ENCODE assay signal across 23 cellular contexts in the genomic region with DNA sequence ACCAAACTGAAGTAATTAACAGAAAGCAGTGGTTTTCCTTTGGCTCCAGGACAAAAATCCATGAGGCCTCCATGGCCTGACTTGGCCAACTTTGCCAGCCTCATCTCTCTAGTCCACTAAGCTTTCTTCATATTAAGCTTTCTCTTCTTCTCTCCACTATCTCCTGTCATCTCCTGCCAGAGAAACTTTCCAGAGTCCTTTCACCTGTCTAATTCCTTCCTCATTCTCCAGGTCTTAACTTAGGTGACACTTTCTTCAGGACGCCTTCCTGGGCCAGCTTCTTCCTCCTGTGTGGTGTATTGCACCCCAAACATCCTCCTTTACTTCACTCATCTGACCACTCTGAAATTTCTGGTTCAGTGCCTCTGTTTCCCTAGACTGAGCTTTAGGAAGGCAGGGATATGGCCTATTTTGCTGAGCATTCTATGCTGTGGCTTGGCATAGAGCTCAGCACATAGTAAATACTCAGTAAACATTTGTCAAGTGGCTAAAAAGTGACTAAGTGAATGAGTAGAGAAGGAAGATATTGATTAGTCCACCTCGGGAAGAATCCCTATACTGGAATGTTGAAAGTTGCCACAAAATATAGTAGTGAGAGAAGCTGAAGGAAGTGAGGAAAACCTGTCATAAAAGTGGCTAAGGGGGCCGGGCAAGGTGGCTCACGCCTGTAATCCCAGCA. TPM values are rescaled to one million over a fixed set of nuclear protein-coding genes. Genes with fewer than 3 reads are reported as not detected.
A peak's percentile ranks its signal among the peaks of the same experiment; 100 is the strongest.
DNase-seq lines count a peak whose midpoint lies in the region; ATAC-seq, FAIRE-seq and TF ChIP-seq lines count a peak whose summit lies in the region.
"Had no signal": no experiment of that assay in that cellular context is flagged by ENCODE, and none has a peak within 500 bp of the region (broad histone marks: within the 10 kb centered on the region; RNA-seq: fewer than 3 reads in every experiment).

No MANE protein-coding gene starts in this region.

- H2BK12ac ChIP-seq in H1 (ENCODE audit: low read depth, low read length) = no peak overlapping the region

- CTCF ChIA-PET in SK-N-SH (lab: Yijun Ruan, JAX) = interaction anchor here (1.0 kb wide), 1 partner anchor 91 kb away, joined by 3 read pairs; no protein-coding TSS in a partner anchor
- CTCF ChIA-PET in H1 (lab: Charles Lee; ENCODE audit: partially characterized antibody) = interaction anchor here (0.6 to 2.1 kb wide), 4 partner anchors 12 to 199 kb away, joined by 3 to 11 read pairs (median 6); no protein-coding TSS in a partner anchor

- H3K23me2 ChIP-seq in H1 (ENCODE audit: low read depth, low read length) = no peaks in the 10 kb centered on the region

- H3K18ac ChIP-seq in H1 (ENCODE audit: extremely low read depth, low read length) = no peak overlapping the region

- no peak for TF ChIP-seq RAD21 in SK-N-SH (IDR thresholded peaks at IDR 0.05; ENCODE audit: low read length)
- no peak for TF ChIP-seq RAD21 in H1 (IDR thresholded peaks at IDR 0.05 in 1 of 2, conservative IDR thresholded peaks at IDR 0.05 in 1 of 2; ENCODE audit: low read depth in 2 of 2, low read length in 2 of 2)

- no peak overlapping the region for H2BK20ac ChIP-seq in H1 (ENCODE audit: low read length)

- H2AK5ac ChIP-seq in H1 (ENCODE audit: low read depth, low read length) = no peak overlapping the region

- no peaks in the 10 kb centered on the region for H3K79me1 ChIP-seq in H1 (ENCODE audit: low read depth, low read length)

- H2AFZ ChIP-seq in SK-N-SH (ENCODE audit: low read depth) = no peak overlapping the region
- H2AFZ ChIP-seq in H1 (ENCODE audit: low read length) = no peak overlapping the region
- H2AFZ ChIP-seq: GM23338 had no signal

- no peak overlapping the region for H3K4ac ChIP-seq in H1 (replicated peaks; ENCODE audit: insufficient read length, low read depth, low read length)

- H4K8ac ChIP-seq in H1 (ENCODE audit: extremely low read depth, insufficient read depth, low read length) = no peak overlapping the region

- no peak overlapping the region for H2BK120ac ChIP-seq in H1 (replicated peaks; ENCODE audit: low read depth, low read length)

- H3K4me2 ChIP-seq in SK-N-SH = no peak overlapping the region
- no peak overlapping the region for H3K4me2 ChIP-seq in H1 (ENCODE audit: insufficient read depth in 1 of 2, low read depth in 2 of 2, low read length in 2 of 2)
- H3K4me2 ChIP-seq: BLaER1 treated with 17β-estradiol and CSF1 and Interleukin-3, amounts not matched to agents 10 nM and 100 nM; GM23338 had no signal

- TF ChIP-seq CTCF in SK-N-SH (IDR thresholded peaks at IDR 0.05) (no peak), AG10803 (conservative IDR thresholded peaks at IDR 0.05; ENCODE audit: low read length) (no peak), H1 (IDR thresholded peaks at IDR 0.05; ENCODE audit: control extremely low read depth in 1 of 3, insufficient read depth in 1 of 3, low read depth in 1 of 3, low read length in 3 of 3) (no peak)

- H2BK15ac ChIP-seq in H1 (ENCODE audit: low read length) = peak overlapping the region; percentile 72; the same call in 1 of the 2 replicates

- H3K27me3 ChIP-seq in SK-N-SH (ENCODE audit: insufficient read depth) (no peaks in the 10 kb centered on the region), H1 (replicated peaks in 1 of 4; ENCODE audit: control insufficient read depth in 3 of 4, extremely low read depth in 1 of 4, insufficient read depth in 3 of 4, low read length in 3 of 4) (no peaks in the 10 kb centered on the region), small intestine (ENCODE audit: control insufficient read depth in 2 of 2, insufficient read depth in 2 of 2, low read length in 2 of 2) (no peaks in the 10 kb centered on the region)
- H3K27me3 ChIP-seq: BE2C; BLaER1 treated with 17β-estradiol and CSF1 and Interleukin-3, amounts not matched to agents 10 nM and 100 nM had no signal

- H3K14ac ChIP-seq in H1 (ENCODE audit: insufficient read length) = no peak overlapping the region

- H3K4me3 ChIP-seq in SK-N-SH (ENCODE audit: low read depth in 2 of 2, low read length in 1 of 2) (no peak overlapping the region), AG10803 (ENCODE audit: low read length) (no peak overlapping the region), H1 (ENCODE audit: extremely low read depth in 1 of 4, insufficient read depth in 2 of 4, low read depth in 3 of 4, low read length in 4 of 4) (no peak overlapping the region), small intestine (ENCODE audit: low read depth in 1 of 2, low read length in 2 of 2) (no peak overlapping the region)
- H3K4me3 ChIP-seq: BLaER1 treated with 17β-estradiol and CSF1 and Interleukin-3, amounts not matched to agents 10 nM and 100 nM; GM12878; GM23338; HAP-1 had no signal

- H3K27ac ChIP-seq in SK-N-SH (ENCODE audit: low read depth in 2 of 2, low read length in 1 of 2) (no peak overlapping the region), H1 (ENCODE audit: low read depth, low read length) (no peak overlapping the region), small intestine (ENCODE audit: low read depth in 1 of 2, low read length in 1 of 2) (no peak overlapping the region)
- H3K27ac ChIP-seq: 22Rv1; BLaER1 treated with 17β-estradiol and CSF1 and Interleukin-3, amounts not matched to agents 10 nM and 100 nM had no signal

- no peaks in the 10 kb centered on the region for H3K79me2 ChIP-seq in SK-N-SH (ENCODE audit: insufficient read depth)
- no peaks in the 10 kb centered on the region for H3K79me2 ChIP-seq in H1 (ENCODE audit: control insufficient read depth in 1 of 2, insufficient read depth in 2 of 2, low read length in 2 of 2)

- no peak overlapping the region for H3K23ac ChIP-seq in H1 (ENCODE audit: insufficient read length)

- no peak overlapping the region for H2BK5ac ChIP-seq in H1 (ENCODE audit: low read depth, low read length)

- H4K5ac ChIP-seq in H1 (ENCODE audit: insufficient read length, low read depth, low read length) = no peak overlapping the region

- ATAC-seq in SK-N-SH treated with all-trans-retinoic acid at 6 μM for 48 hours = no peak
- ATAC-seq: GM12878, GM23338 had no signal

- H4K91ac ChIP-seq in H1 (replicated peaks; ENCODE audit: insufficient read length, low read length) = peak overlapping the region; percentile 44

- TF ChIP-seq POLR2A in H1 (IDR thresholded peaks at IDR 0.05; ENCODE audit: control extremely low read depth in 1 of 2, low read depth in 2 of 2, low read length in 2 of 2) = no peak

- H3K36me3 ChIP-seq in SK-N-SH (replicated peaks in 1 of 2; ENCODE audit: control insufficient read depth in 1 of 2, insufficient read depth in 2 of 2, low read length in 1 of 2) = no peaks in the 10 kb centered on the region
- H3K36me3 ChIP-seq in H1 (ENCODE audit: control insufficient read depth in 2 of 4, insufficient read depth in 4 of 4, low read length in 3 of 4) = no peaks in the 10 kb centered on the region
- no peaks in the 10 kb centered on the region for H3K36me3 ChIP-seq in small intestine (ENCODE audit: control insufficient read depth in 2 of 2, insufficient read depth in 2 of 2, low read length in 2 of 2)
- H3K36me3 ChIP-seq: BE2C; BLaER1 treated with 17β-estradiol and CSF1 and Interleukin-3, amounts not matched to agents 10 nM and 100 nM; HAP-1 had no signal

- H3K9ac ChIP-seq in SK-N-SH (no peak overlapping the region), H1 (replicated peaks in 1 of 4; ENCODE audit: extremely low read depth in 1 of 4, low read depth in 3 of 4, low read length in 3 of 4) (no peak overlapping the region)
- H3K9ac ChIP-seq: BLaER1 treated with 17β-estradiol and CSF1 and Interleukin-3, amounts not matched to agents 10 nM and 100 nM had no signal

- H3K9me3 ChIP-seq in SK-N-SH (no peaks in the 10 kb centered on the region), H1 (ENCODE audit: insufficient read depth in 2 of 2, low read depth in 1 of 2, low read length in 1 of 2) (peaks cover 0 to 4% of the 10 kb centered on the region in 2 experiments; a peak in 1 of 4 replicates), small intestine (ENCODE audit: control insufficient read depth, low read depth) (no peaks in the 10 kb centered on the region)
- H3K9me3 ChIP-seq: BE2C, HAP-1 had no signal

- no peak for DNase-seq in SK-N-SH
- DNase-seq in AG10803 (ENCODE audit: low read depth) = peak; percentile 37
- DNase-seq in H1 (ENCODE audit: low read depth in 1 of 2, low spot score in 2 of 2) = no peak
- DNase-seq in small intestine = peak; percentile 12
- no peak for DNase-seq in NCI-H526 treated with DMSO at 0.1 percent for 48 hours (lab: John Stamatoyannopoulos, UW)
- no peak for DNase-seq in activated T-cell treated with anti-CD3 and anti-CD28 coated beads for 4 hours
- DNase-seq: AML-193; BE2C; CD4-positive, alpha-beta T cell; CD8-positive, alpha-beta memory T cell; DMS 273 treated with DMSO at 0.1 percent for 48 hours; DMS79; EL; GDM1 had no signal

- TF ChIP-seq EP300 in SK-N-SH (IDR thresholded peaks at IDR 0.05; ENCODE audit: borderline replicate concordance in 1 of 2, low read depth in 1 of 2, low read length in 1 of 2) (no peak), H1 (IDR thresholded peaks at IDR 0.05; ENCODE audit: borderline replicate concordance in 1 of 2, low read depth in 2 of 2, low read length in 2 of 2) (no peak)

- 63% methylated on average over 4 of the region's 4 CpGs for WGBS in SK-N-SH (ENCODE audit: low lambda C conversion rate)
- 93% methylated on average over 4 of the region's 4 CpGs; no CpG with 5 or more reads in 1 of the 2 experiments for WGBS in H1 (ENCODE audit: extremely low coverage in 1 of 2, insufficient coverage in 1 of 2, insufficient read length in 1 of 2, insufficient replicate concordance in 2 of 2, low coverage in 1 of 2, low lambda C conversion rate in 2 of 2, missing lambda C conversion rate in 1 of 2), 2 experiments
- 81% methylated on average over 4 of the region's 4 CpGs for WGBS in small intestine, 3 donors

- H3K56ac ChIP-seq in H1 (replicated peaks; ENCODE audit: insufficient read length, low read depth, low read length) = no peak overlapping the region

- FAIRE-seq in H1 (lab: Jason Lieb, UNC) = no peak
- FAIRE-seq in small intestine (lab: Jason Lieb, UNC) = no peak
- FAIRE-seq: A204.1, D721Med, GM12878, H54 had no signal

- H3F3A ChIP-seq in SK-N-SH (replicated peaks; ENCODE audit: insufficient read depth) = no peaks in the 10 kb centered on the region

- POLR2A ChIA-PET in SK-N-SH (lab: Yijun Ruan, JAX) = no interaction called here
- POLR2A ChIA-PET in H1 (lab: Charles Lee; ENCODE audit: partially characterized antibody) = interaction anchor here (0.7 kb wide), 1 partner anchor 11 kb away, joined by 4 read pairs; no protein-coding TSS in a partner anchor

- H3K4me1 ChIP-seq in SK-N-SH (ENCODE audit: control insufficient read depth in 1 of 2, insufficient read depth in 2 of 2, low read depth in 1 of 2, low read length in 1 of 2) = no peaks in the 10 kb centered on the region
- H3K4me1 ChIP-seq in H1 (replicated peaks in 1 of 4; ENCODE audit: control insufficient read depth in 3 of 4, insufficient read depth in 4 of 4, low read length in 3 of 4) = no peaks in the 10 kb centered on the region
- no peaks in the 10 kb centered on the region for H3K4me1 ChIP-seq in small intestine (ENCODE audit: control insufficient read depth in 2 of 2, insufficient read depth in 1 of 2, low read depth in 1 of 2, low read length in 1 of 2)
- H3K4me1 ChIP-seq: BE2C; BLaER1 treated with 17β-estradiol and CSF1 and Interleukin-3, amounts not matched to agents 10 nM and 100 nM; HAP-1 had no signal

- no peaks in the 10 kb centered on the region for H3K9me2 ChIP-seq in SK-N-SH

- H4K20me1 ChIP-seq in SK-N-SH (ENCODE audit: insufficient read depth) = no peaks in the 10 kb centered on the region
- H4K20me1 ChIP-seq in H1 (replicated peaks in 1 of 2; ENCODE audit: control insufficient read depth in 1 of 2, insufficient read depth in 2 of 2, low read length in 2 of 2) = no peaks in the 10 kb centered on the region
- H4K20me1 ChIP-seq: BLaER1 treated with 17β-estradiol and CSF1 and Interleukin-3, amounts not matched to agents 10 nM and 100 nM had no signal

RNA-seq across cellular contexts. Expression of gene IGF2BP2, which starts 34.6 kb away (rescaled TPM):
- polyA plus RNA-seq in SK-N-SH (2012; rRNA removed) (5.4 and 5.9 TPM in 2 replicates), H1 (2011; rRNA removed) (7.4 and 13.5 TPM in 2 replicates), small intestine (10 to 100 TPM; 12.1 to 30.2 (median 15.7) TPM)
- polyA plus RNA-seq in SK-N-SH (2012; cell fraction: cytosol; rRNA removed) = 11.2 and 11.8 TPM in 2 replicates
- 25.0 and 29.3 TPM in 2 replicates for polyA plus RNA-seq in SK-N-SH (2012; cell fraction: nucleus; rRNA removed)
- total RNA-seq in H1 (2021; fragmentation: NEBNext Ultra II Directional; extraction: Animal tissue kit (Norgen Biotek cat#: 25700)) = 114 and 121 TPM in 2 replicates
- polyA plus RNA-seq in H1 (2011; cell fraction: cytosol; rRNA removed) = 9.6 TPM
- 37.7 TPM for polyA plus RNA-seq in H1 (2011; cell fraction: nucleus; rRNA removed)
- polyA plus RNA-seq in H1 (2012, experiment 1 of 2) = 78.1 to 106 TPM (median 85.3 TPM) in 4 replicates
- polyA plus RNA-seq in H1 (2012, experiment 2 of 2) = 10.3 TPM
- 129 TPM for polyA plus RNA-seq in H1 (2013, experiment 1 of 2)
- 120 TPM for polyA plus RNA-seq in H1 (2013, experiment 2 of 2)
- polyA minus RNA-seq in H1 (2011; rRNA and poly(A)+ RNA removed) = 18.3 and 22.2 TPM in 2 replicates
- 24.1 TPM for polyA minus RNA-seq in H1 (2011; cell fraction: cytosol; rRNA and poly(A)+ RNA removed)
- 42.0 TPM for polyA minus RNA-seq in H1 (2011; cell fraction: nucleus; rRNA and poly(A)+ RNA removed)
- polyA plus RNA-seq: CD8-positive, alpha-beta memory T cell had no signal

Comparison
In these comparisons a context has a peak if more than half of its experiments do, and no peak if none do; other contexts are left out.
1. DNase-seq: peak in AG10803 (single experiment) and small intestine (single experiment); none in SK-N-SH (single experiment), H1 (0 of 2), NCI-H526 treated with DMSO at 0.1 percent for 48 hours (single experiment) and activated T-cell treated with anti-CD3 and anti-CD28 coated beads for 4 hours (single experiment).